In genomic region chr1:42930178-42931107, GRCh38 we compare ENCODE assay signal across 12 cellular contexts. TPM values are rescaled to one million over a fixed set of nuclear protein-coding genes. Genes with fewer than 3 reads are reported as not detected.
DNase-seq lines count a peak whose midpoint lies in the region; ATAC-seq, FAIRE-seq and TF ChIP-seq lines count a peak whose summit lies in the region.
"Had no signal": no experiment of that assay in that cellular context is flagged by ENCODE, and none has a peak within 500 bp of the region (broad histone marks: within the 10 kb centered on the region; RNA-seq: fewer than 3 reads in every experiment).

No MANE protein-coding gene starts in this region.

- no peak overlapping the region for H2BK5ac ChIP-seq in H1 (ENCODE audit: low read depth, low read length)

- no peaks in the 10 kb centered on the region for H3K9me2 ChIP-seq in OCI-LY7 (ENCODE audit: insufficient read depth, low read length)

- H3K9me3 Mint-ChIP-seq in activated CD8-positive, alpha-beta memory T cell treated with anti-CD3 and anti-CD28 coated beads, Interleukin-2, amount 10 ng/mL, durations not matched to agents 7 days and 5 days (ENCODE audit: low read depth) = no peaks in the 10 kb centered on the region

- DNase-seq in activated CD8-positive, alpha-beta memory T cell treated with anti-CD3 and anti-CD28 coated beads, Interleukin-2, amount 10 ng/mL, durations not matched to agents 7 days and 5 days = no peak
- no peak for DNase-seq in activated CD8-positive, alpha-beta memory T cell treated with anti-CD3 and anti-CD28 coated beads for 24 hours
- DNase-seq in OCI-LY7 (ENCODE audit: low spot score) (no peak), H1 (ENCODE audit: low read depth in 1 of 2, low spot score in 2 of 2) (no peak), spleen (peak; percentile 83), NCI-H1048 (lab: John Stamatoyannopoulos, UW) (no peak)
- no peak for DNase-seq in effector CD8-positive, alpha-beta T cell (lab: John Stamatoyannopoulos, UW)
- DNase-seq: NCI-H446 treated with DMSO at 0.1 percent for 48 hours had no signal

- no peaks in the 10 kb centered on the region for H3K27me3 Mint-ChIP-seq in activated CD8-positive, alpha-beta memory T cell treated with anti-CD3 and anti-CD28 coated beads, Interleukin-2, amount 10 ng/mL, durations not matched to agents 7 days and 5 days

- H4K91ac ChIP-seq in H1 (replicated peaks; ENCODE audit: insufficient read length, low read length) = peak overlapping the region; percentile 7

- CTCF ChIA-PET in activated CD8-positive, alpha-beta memory T cell treated with anti-CD3 and anti-CD28 coated beads, Interleukin-2, amount 10 ng/mL, durations not matched to agents 7 days and 5 days (lab: Charles Lee) = no interaction called here
- CTCF ChIA-PET in OCI-LY7 (lab: Charles Lee; ENCODE audit: unreplicated experiment) (no interaction called here), H1 (lab: Charles Lee; ENCODE audit: partially characterized antibody) (no interaction called here)

- H4K20me1 ChIP-seq in OCI-LY7 (ENCODE audit: insufficient read depth, low read length) = no peaks in the 10 kb centered on the region
- peaks cover 28 to 52% of the 10 kb centered on the region in 2 experiments for H4K20me1 ChIP-seq in H1 (replicated peaks in 1 of 2; ENCODE audit: control insufficient read depth in 1 of 2, insufficient read depth in 2 of 2, low read length in 2 of 2)

- no peak overlapping the region for H3K56ac ChIP-seq in H1 (replicated peaks; ENCODE audit: insufficient read length, low read depth, low read length)

- peak overlapping the region; percentile 67 for H3K4me3 Mint-ChIP-seq in activated CD8-positive, alpha-beta memory T cell treated with anti-CD3 and anti-CD28 coated beads, Interleukin-2, amount 10 ng/mL, durations not matched to agents 7 days and 5 days

- peaks cover 87% of the 10 kb centered on the region for H3K36me3 ChIP-seq in OCI-LY7 (ENCODE audit: insufficient read depth, low read length)
- H3K36me3 ChIP-seq in H1 (ENCODE audit: control insufficient read depth in 2 of 4, insufficient read depth in 4 of 4, low read length in 3 of 4) = peaks cover 57 to 81% (median 67%) of the 10 kb centered on the region in 4 experiments
- H3K36me3 ChIP-seq in spleen = peaks cover 0 to 62% (median 48%) of the 10 kb centered on the region in 6 donors

- no peak overlapping the region for H4K5ac ChIP-seq in H1 (ENCODE audit: insufficient read length, low read depth, low read length)

- H3K27me3 ChIP-seq in H1 (replicated peaks in 1 of 4; ENCODE audit: control insufficient read depth in 3 of 4, extremely low read depth in 1 of 4, insufficient read depth in 3 of 4, low read length in 3 of 4) (no peaks in the 10 kb centered on the region), spleen (replicated peaks in 1 of 7) (no peaks in the 10 kb centered on the region)
- H3K27me3 ChIP-seq: SJSA1 had no signal

- peak overlapping the region; percentile 57; the same call in 1 of the 2 replicates for H4K8ac ChIP-seq in H1 (ENCODE audit: extremely low read depth, insufficient read depth, low read length)

- H3K9ac ChIP-seq in H1 (replicated peaks in 1 of 4; ENCODE audit: extremely low read depth in 1 of 4, low read depth in 3 of 4, low read length in 3 of 4) = no peak overlapping the region; a peak in 1 of 7 replicates

- H3K23me2 ChIP-seq in H1 (ENCODE audit: low read depth, low read length) = no peaks in the 10 kb centered on the region

- no peak overlapping the region for H2BK12ac ChIP-seq in H1 (ENCODE audit: low read depth, low read length)

- no TSS peak for BruUV-seq in OCI-LY7 (replicated peaks; lab: Mats Ljungman, UMichigan)

- H3K4me3 ChIP-seq in OCI-LY7 (ENCODE audit: low read depth, low read length, poor library complexity, severe bottlenecking) (no peak overlapping the region), H1 (ENCODE audit: extremely low read depth in 1 of 4, insufficient read depth in 2 of 4, low read depth in 3 of 4, low read length in 4 of 4) (no peak overlapping the region), spleen (peak overlapping the region in 1 of 8 donors; percentile 60)
- H3K4me3 ChIP-seq: SJSA1 had no signal

- no peaks in the 10 kb centered on the region for H3K9me3 ChIP-seq in OCI-LY7 (ENCODE audit: low read length)
- no peaks in the 10 kb centered on the region for H3K9me3 ChIP-seq in H1 (ENCODE audit: insufficient read depth in 2 of 2, low read depth in 1 of 2, low read length in 1 of 2)
- no peaks in the 10 kb centered on the region for H3K9me3 ChIP-seq in spleen
- H3K9me3 ChIP-seq: SJSA1 had no signal

- TF ChIP-seq CTCF in OCI-LY7 (conservative IDR thresholded peaks at IDR 0.05; ENCODE audit: low read length) (no peak), H1 (IDR thresholded peaks at IDR 0.05; ENCODE audit: control extremely low read depth in 1 of 3, insufficient read depth in 1 of 3, low read depth in 1 of 3, low read length in 3 of 3) (no peak), spleen (IDR thresholded peaks at IDR 0.05 in 8 of 11, conservative IDR thresholded peaks at IDR 0.05 in 3 of 11) (no peak)

- peak overlapping the region; percentile 96 for H3K27ac Mint-ChIP-seq in activated CD8-positive, alpha-beta memory T cell treated with anti-CD3 and anti-CD28 coated beads, Interleukin-2, amount 10 ng/mL, durations not matched to agents 7 days and 5 days

- no peak overlapping the region for H2BK15ac ChIP-seq in H1 (ENCODE audit: low read length)

- no peak overlapping the region for H3K14ac ChIP-seq in H1 (ENCODE audit: insufficient read length)

- H2BK20ac ChIP-seq in H1 (ENCODE audit: low read length) = no peak overlapping the region

- H2AK5ac ChIP-seq in H1 (ENCODE audit: low read depth, low read length) = no peak overlapping the region

- no peak overlapping the region for H3K4ac ChIP-seq in H1 (replicated peaks; ENCODE audit: insufficient read length, low read depth, low read length)

- H3K4me1 Mint-ChIP-seq in activated CD8-positive, alpha-beta memory T cell treated with anti-CD3 and anti-CD28 coated beads, Interleukin-2, amount 10 ng/mL, durations not matched to agents 7 days and 5 days = peaks cover 86% of the 10 kb centered on the region

- H3K4me1 ChIP-seq in OCI-LY7 (ENCODE audit: insufficient read depth, low read length, poor library complexity, severe bottlenecking) = peaks cover 48% of the 10 kb centered on the region
- H3K4me1 ChIP-seq in H1 (replicated peaks in 1 of 4; ENCODE audit: control insufficient read depth in 3 of 4, insufficient read depth in 4 of 4, low read length in 3 of 4) = peaks cover 1 to 21% (median 14%) of the 10 kb centered on the region in 4 experiments
- H3K4me1 ChIP-seq in spleen = peaks cover 38 to 75% (median 59%) of the 10 kb centered on the region in 6 donors

- H2AFZ ChIP-seq in OCI-LY7 (ENCODE audit: low read length) (no peak overlapping the region), H1 (ENCODE audit: low read length) (no peak overlapping the region)

- H3K36me3 Mint-ChIP-seq in activated CD8-positive, alpha-beta memory T cell treated with anti-CD3 and anti-CD28 coated beads, Interleukin-2, amount 10 ng/mL, durations not matched to agents 7 days and 5 days = peaks cover 71% of the 10 kb centered on the region

- TF ChIP-seq EP300 in H1 (IDR thresholded peaks at IDR 0.05; ENCODE audit: borderline replicate concordance in 1 of 2, low read depth in 2 of 2, low read length in 2 of 2) = no peak

- intact Hi-C loops in OCI-LY7 (cut with micrococcal nuclease; ENCODE audit: unreplicated experiment) = loop anchor here (1.0 kb wide), 2 partner anchors 22 to 143 kb away; no protein-coding TSS in a partner anchor
- intact Hi-C loops in spleen (cut with DNase I; ENCODE audit: low total_unique reads) = no loop called here

- POLR2A ChIA-PET in OCI-LY7 (lab: Charles Lee) = no interaction called here
- POLR2A ChIA-PET in H1 (lab: Charles Lee; ENCODE audit: partially characterized antibody) = interaction anchor here (1.0 to 1.2 kb wide), 2 partner anchors 9 to 48 kb away, joined by 3 read pairs; no protein-coding TSS in a partner anchor

- H3K23ac ChIP-seq in H1 (ENCODE audit: insufficient read length) = no peak overlapping the region

- H2BK120ac ChIP-seq in H1 (replicated peaks; ENCODE audit: low read depth, low read length) = no peak overlapping the region

- no peak for TF ChIP-seq RAD21 in H1 (IDR thresholded peaks at IDR 0.05 in 1 of 2, conservative IDR thresholded peaks at IDR 0.05 in 1 of 2; ENCODE audit: low read depth in 2 of 2, low read length in 2 of 2)

- no peak for ATAC-seq in activated CD8-positive, alpha-beta memory T cell treated with anti-CD3 and anti-CD28 coated beads, Interleukin-2, amount 10 ng/mL, durations not matched to agents 7 days and 5 days
- no peak for ATAC-seq in GM21576 (IDR thresholded peaks at IDR 0.05; ENCODE audit: unreplicated experiment)

- no peak overlapping the region for H3K18ac ChIP-seq in H1 (ENCODE audit: extremely low read depth, low read length)

- WGBS in H1 (ENCODE audit: extremely low coverage in 1 of 2, insufficient coverage in 1 of 2, insufficient read length in 1 of 2, insufficient replicate concordance in 2 of 2, low coverage in 1 of 2, low lambda C conversion rate in 2 of 2, missing lambda C conversion rate in 1 of 2), 2 experiments = 93% methylated on average over 25 of the region's 25 CpGs; no CpG with 5 or more reads in 1 of the 2 experiments
- 88 to 93% (median 91%) methylated on average over 13 to 25 of the region's 25 CpGs for WGBS in spleen, 5 donors

- H3K27ac ChIP-seq in OCI-LY7 (ENCODE audit: low read depth, low read length, poor library complexity, severe bottlenecking) = peak overlapping the region; percentile 91
- peak overlapping the region; percentile 11; the same call in 1 of the 2 replicates for H3K27ac ChIP-seq in H1 (ENCODE audit: low read depth, low read length)
- peak overlapping the region; percentile 68 to 97 (median 92) for H3K27ac ChIP-seq in spleen
- H3K27ac ChIP-seq: SJSA1 had no signal

- FAIRE-seq in H1 (lab: Jason Lieb, UNC) = no peak
- FAIRE-seq: bronchial epithelial cell, islet of Langerhans had no signal

- peak in 1 of 2 experiments; percentile 59; a peak in 1 of 3 replicates for TF ChIP-seq POLR2A in H1 (IDR thresholded peaks at IDR 0.05; ENCODE audit: control extremely low read depth in 1 of 2, low read depth in 2 of 2, low read length in 2 of 2)
- TF ChIP-seq POLR2A in spleen (IDR thresholded peaks at IDR 0.05) = no peak

- H3K79me1 ChIP-seq in H1 (ENCODE audit: low read depth, low read length) = peaks cover 18% of the 10 kb centered on the region

- peaks cover 31% of the 10 kb centered on the region; the same call in 1 of the 2 replicates for H3K79me2 ChIP-seq in OCI-LY7 (ENCODE audit: insufficient read depth, low read depth, low read length)
- peaks cover 0 to 41% of the 10 kb centered on the region in 2 experiments; a peak in 2 of 4 replicates for H3K79me2 ChIP-seq in H1 (ENCODE audit: control insufficient read depth in 1 of 2, insufficient read depth in 2 of 2, low read length in 2 of 2)

- H3K4me2 ChIP-seq in OCI-LY7 (ENCODE audit: low read length) = no peak overlapping the region
- H3K4me2 ChIP-seq in H1 (ENCODE audit: insufficient read depth in 1 of 2, low read depth in 2 of 2, low read length in 2 of 2) = no peak overlapping the region

RNA-seq across cellular contexts. Expression of gene SLC2A1, which starts 28.2 kb away (rescaled TPM):
- total RNA-seq in activated CD8-positive, alpha-beta memory T cell treated with anti-CD3 and anti-CD28 coated beads, Interleukin-2, amount 10 ng/mL, durations not matched to agents 7 days and 5 days = 100 to 1,000 TPM; 113 to 140 TPM
- 45.7 and 66.6 TPM in 2 replicates for total RNA-seq in OCI-LY7 (2014; rRNA removed; shearing (Covaris generic))
- 78.9 and 93.4 TPM in 2 replicates for total RNA-seq in OCI-LY7 (2022)
- total RNA-seq in H1 (2021; fragmentation: NEBNext Ultra II Directional; extraction: Animal tissue kit (Norgen Biotek cat#: 25700)) = 230 and 239 TPM in 2 replicates
- polyA plus RNA-seq in H1 (2011; rRNA removed) = 308 and 434 TPM in 2 replicates
- 236 TPM for polyA plus RNA-seq in H1 (2011; cell fraction: cytosol; rRNA removed)
- 357 TPM for polyA plus RNA-seq in H1 (2011; cell fraction: nucleus; rRNA removed)
- polyA plus RNA-seq in H1 (2012, experiment 1 of 2) = 162 to 242 TPM (median 209 TPM) in 4 replicates
- polyA plus RNA-seq in H1 (2012, experiment 2 of 2) = 247 TPM
- polyA plus RNA-seq in H1 (2013, experiment 1 of 2) = 529 TPM
- polyA plus RNA-seq in H1 (2013, experiment 2 of 2) = 510 TPM
- polyA minus RNA-seq in H1 (2011; rRNA and poly(A)+ RNA removed) = 208 and 234 TPM in 2 replicates
- polyA minus RNA-seq in H1 (2011; cell fraction: cytosol; rRNA and poly(A)+ RNA removed) = 142 TPM
- polyA minus RNA-seq in H1 (2011; cell fraction: nucleus; rRNA and poly(A)+ RNA removed) = 197 TPM
- total RNA-seq in spleen = 100 to 1,000 TPM in 3 of 7 donors, 10 to 100 TPM in 4; 26.2 to 142 (median 83.1) TPM
- 10 to 100 TPM; 18.3 to 31.0 (median 19.5) TPM for polyA plus RNA-seq in spleen

Comparison
In these comparisons a context has a peak if more than half of its experiments do, and no peak if none do; other contexts are left out.
1. H3K27ac ChIP-seq: peak in every context shown above with its lines; median percentile 92 in spleen; 91 in OCI-LY7; 11 in H1.